ENCODE assay signal across 8 cellular contexts in genomic region chr22:46070722-46071450, GRCh38.
A peak's percentile ranks its signal among the peaks of the same experiment; 100 is the strongest.
DNase-seq lines count a peak whose midpoint lies in the region; ATAC-seq and TF ChIP-seq lines count a peak whose summit lies in the region.

No MANE protein-coding gene starts in this region.

- H3K4me1 Mint-ChIP-seq in activated naive CD8-positive, alpha-beta T cell treated with anti-CD3 and anti-CD28 coated beads for 36 hours, result peaks cover 46% of the 10 kb centered on the region

- no peaks in the 10 kb centered on the region for H3K9me3 ChIP-seq in PC-9 (ENCODE audit: insufficient read depth, low read depth)
- no peaks in the 10 kb centered on the region for H3K9me3 ChIP-seq in right atrium auricular region
- H3K9me3 ChIP-seq in prostate gland, result no peaks in the 10 kb centered on the region

- no peaks in the 10 kb centered on the region for H3K9me2 ChIP-seq in PC-9 (ENCODE audit: insufficient read depth)

- under 1% methylated on average over 52 of the region's 125 CpGs for WGBS in prostate gland

- TF ChIP-seq POLR2A in prostate gland (IDR thresholded peaks at IDR 0.05), result no peak

- CTCF ChIA-PET in PC-9 (lab: Charles Lee), result no interaction called here

- no TSS peak for BruUV-seq in PC-9 (replicated peaks; lab: Mats Ljungman, UMichigan)

- H3K27ac Mint-ChIP-seq in activated naive CD8-positive, alpha-beta T cell treated with anti-CD3 and anti-CD28 coated beads for 36 hours, result no peak overlapping the region

- peak overlapping the region; percentile 70; the same call in 1 of the 2 replicates for H2AFZ ChIP-seq in PC-9

- peaks cover 11% of the 10 kb centered on the region for H4K20me1 ChIP-seq in PC-9 (ENCODE audit: insufficient read depth)

- ATAC-seq in GM21825 (IDR thresholded peaks at IDR 0.05; ENCODE audit: unreplicated experiment), result peak; percentile 40
- ATAC-seq in HG02970 (IDR thresholded peaks at IDR 0.05; ENCODE audit: low FRiP score, unreplicated experiment), result no peak

- peaks cover 38% of the 10 kb centered on the region for H3K4me1 ChIP-seq in PC-9 (replicated peaks; ENCODE audit: insufficient read depth)
- peaks cover 0 to 49% of the 10 kb centered on the region in 2 donors for H3K4me1 ChIP-seq in right atrium auricular region
- no peaks in the 10 kb centered on the region for H3K4me1 ChIP-seq in prostate gland (replicated peaks)

- intact Hi-C loops in PC-9 (cut with micrococcal nuclease; ENCODE audit: unreplicated experiment), result loop anchor here (2.0 to 5.0 kb wide), 3 partner anchors 34 to 64 kb away; no protein-coding TSS in a partner anchor
- intact Hi-C loops in prostate gland (cut with DNase I), result loop anchor here (2.0 kb wide), 1 partner anchor 16 kb away; no protein-coding TSS in a partner anchor

- DNase-seq in CD1c-positive myeloid dendritic cell (ENCODE audit: extremely low spot score) (peak; percentile 75), PC-9 (peak in 1 of 2 experiments; percentile 83), right atrium auricular region (ENCODE audit: low spot score) (no peak), prostate gland (ENCODE audit: low spot score) (no peak), DMS79 (lab: John Stamatoyannopoulos, UW) (no peak)
- peak; percentile 65 for DNase-seq in activated naive CD8-positive, alpha-beta T cell treated with anti-CD3 and anti-CD28 coated beads for 36 hours

- H3K79me2 ChIP-seq in PC-9 (ENCODE audit: low read depth), result peaks cover 81% of the 10 kb centered on the region

- H3F3A ChIP-seq in PC-9 (ENCODE audit: insufficient read depth, low read depth), result peaks cover 39% of the 10 kb centered on the region

- TF ChIP-seq CTCF in PC-9 (conservative IDR thresholded peaks at IDR 0.05), result no peak
- no peak for TF ChIP-seq CTCF in right atrium auricular region (IDR thresholded peaks at IDR 0.05)
- TF ChIP-seq CTCF in prostate gland (IDR thresholded peaks at IDR 0.05), result no peak

- peak overlapping the region; percentile 82 for H3K4me3 Mint-ChIP-seq in activated naive CD8-positive, alpha-beta T cell treated with anti-CD3 and anti-CD28 coated beads for 36 hours

- peak overlapping the region; percentile 95 for H3K4me2 ChIP-seq in PC-9

- H3K27ac ChIP-seq in PC-9 (peak overlapping the region; percentile 94), right atrium auricular region (peak overlapping the region; percentile 100), prostate gland (peak overlapping the region; percentile 100)

- POLR2A ChIA-PET in PC-9 (lab: Charles Lee; ENCODE audit: unreplicated experiment), result interaction anchor here (0.6 to 0.9 kb wide), 4 partner anchors 39 to 528 kb away, joined by 3 to 5 read pairs (median 4); partner anchors contain the start of gene TTC38

- H3K9me3 Mint-ChIP-seq in activated naive CD8-positive, alpha-beta T cell treated with anti-CD3 and anti-CD28 coated beads for 36 hours, result no peaks in the 10 kb centered on the region

- H3K36me3 ChIP-seq in PC-9 (ENCODE audit: low read depth) (peaks cover 1% of the 10 kb centered on the region; the same call in 1 of the 2 replicates), right atrium auricular region (no peaks in the 10 kb centered on the region), prostate gland (no peaks in the 10 kb centered on the region)

- H3K27me3 ChIP-seq in PC-9 (ENCODE audit: insufficient read depth, low read depth) (no peaks in the 10 kb centered on the region), right atrium auricular region (no peaks in the 10 kb centered on the region), prostate gland (replicated peaks; ENCODE audit: insufficient read depth) (no peaks in the 10 kb centered on the region)

- H3K4me3 ChIP-seq in PC-9 (peak overlapping the region; percentile 99), right atrium auricular region (peak overlapping the region; percentile 86 to 90), prostate gland (peak overlapping the region; percentile 78 to 93)

- peaks cover 2% of the 10 kb centered on the region for H3K36me3 Mint-ChIP-seq in activated naive CD8-positive, alpha-beta T cell treated with anti-CD3 and anti-CD28 coated beads for 36 hours

- no peaks in the 10 kb centered on the region for H3K27me3 Mint-ChIP-seq in activated naive CD8-positive, alpha-beta T cell treated with anti-CD3 and anti-CD28 coated beads for 36 hours

Comparison
In these comparisons a context has a peak if more than half of its experiments do, and no peak if none do; other contexts are left out.
1. DNase-seq: peak in CD1c-positive myeloid dendritic cell (single experiment) and activated naive CD8-positive, alpha-beta T cell treated with anti-CD3 and anti-CD28 coated beads for 36 hours (single experiment); none in right atrium auricular region (single experiment), prostate gland (single experiment) and DMS79 (single experiment).
2. Peak in every context shown above with its lines, with median percentiles within 50 percentile points of each other: H3K27ac ChIP-seq and H3K4me3 ChIP-seq.